Comparison of ENCODE assay signal across 8 cellular contexts in the genomic region with DNA sequence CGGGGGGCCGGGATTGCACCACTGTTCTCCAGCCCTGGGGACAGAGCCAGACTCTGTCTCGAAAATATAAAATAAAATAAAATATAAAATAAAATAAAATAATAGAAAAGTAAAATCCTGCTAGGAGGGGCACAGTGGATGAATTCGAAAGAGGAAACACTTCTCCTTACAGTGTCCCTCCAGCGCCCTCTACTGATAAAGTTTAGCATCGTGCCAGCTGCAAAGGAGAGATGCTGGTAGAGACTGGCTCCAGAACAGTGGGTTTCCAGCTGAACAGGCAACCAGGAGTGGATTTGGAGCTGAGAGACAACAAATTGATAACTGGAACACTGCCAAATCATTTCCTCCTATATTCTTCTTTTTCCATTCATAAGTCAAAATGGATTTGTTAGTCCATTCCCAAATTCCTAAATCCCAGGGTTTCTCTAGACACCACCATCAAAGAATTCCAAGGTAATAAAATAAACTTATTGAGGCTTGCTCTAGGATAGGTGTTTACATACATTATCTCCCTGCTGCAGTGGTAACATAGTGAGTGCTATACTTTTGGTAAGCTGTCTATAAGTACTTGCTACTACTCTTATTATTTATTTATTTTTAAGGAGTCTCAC. TPM values are rescaled to one million over a fixed set of nuclear protein-coding genes. Genes with fewer than 3 reads are reported as not detected.
DNase-seq lines count a peak whose midpoint lies in the region; ATAC-seq and TF ChIP-seq lines count a peak whose summit lies in the region.

No MANE protein-coding gene starts in this region.

- peak; percentile 67 for ATAC-seq in HG03342 (IDR thresholded peaks at IDR 0.05; ENCODE audit: unreplicated experiment)

- TF ChIP-seq CTCF in 22Rv1 (IDR thresholded peaks at IDR 0.05) (peak; percentile 84), GM13976 (IDR thresholded peaks at IDR 0.05; ENCODE audit: borderline replicate concordance, control extremely low read depth, extremely low read depth, insufficient read depth, missing control alignments) (peak; percentile 84), liver (IDR thresholded peaks at IDR 0.05; ENCODE audit: low read depth, low read length, missing input control) (peak; percentile 73)

- no peaks in the 10 kb centered on the region for H3K9me3 ChIP-seq in liver (ENCODE audit: control insufficient read depth in 4 of 4, low read length in 3 of 4)

- H3K27ac ChIP-seq in 22Rv1: no peak overlapping the region
- no peak overlapping the region for H3K27ac ChIP-seq in liver (ENCODE audit: low read depth in 1 of 2, low read length in 2 of 2)

- H3K9ac ChIP-seq in liver (ENCODE audit: low read depth in 1 of 2, low read length in 2 of 2): no peak overlapping the region

- TF ChIP-seq RAD21 in liver (IDR thresholded peaks at IDR 0.05): peak; percentile 74 to 81

- H3K4me1 ChIP-seq in liver (ENCODE audit: control insufficient read depth in 4 of 4, insufficient read depth in 4 of 4, low read length in 3 of 4): peaks cover 0 to 2% (median 0%) of the 10 kb centered on the region in 4 donors

- in situ Hi-C loops in GM13976 (cut with MboI; ENCODE audit: low sequenced_read_pairs, unreplicated experiment): loop anchor here (5.0 to 10.0 kb wide), 2 partner anchors 143 to 176 kb away; no protein-coding TSS in a partner anchor

- H3K36me3 ChIP-seq in liver (ENCODE audit: control insufficient read depth in 4 of 4, insufficient read depth in 3 of 4, low read depth in 1 of 4, low read length in 3 of 4): no peaks in the 10 kb centered on the region

- H3K27me3 ChIP-seq in liver (ENCODE audit: control insufficient read depth in 4 of 4, insufficient read depth in 4 of 4, low read length in 3 of 4): peaks cover 0 to 6% (median 0%) of the 10 kb centered on the region in 4 donors

- WGBS in liver: 26% methylated on average over 6 of the region's 6 CpGs

- DNase-seq in GM13976 (ENCODE audit: low spot score) (peak; percentile 66), NCI-H345 treated with DMSO at 0.1 percent for 48 hours (lab: John Stamatoyannopoulos, UW; ENCODE audit: unreplicated experiment) (peak; percentile 60), cerebellar cortex (ENCODE audit: low spot score) (peak; percentile 81)
- DNase-seq in activated CD4-positive, alpha-beta T cell treated with anti-CD3 and anti-CD28 coated beads for 1 hour: peak; percentile 41
- peak; percentile 23 to 45 (median 36) for DNase-seq in stimulated activated CD4-positive, alpha-beta T cell treated with anti-CD3 and anti-CD28 coated beads, TNF-alpha, amount 100 ng/mL, for 4 hours (ENCODE audit: low read depth in 3 of 3)

- no peak overlapping the region for H3K4me3 ChIP-seq in liver (ENCODE audit: low read depth in 1 of 3, low read length in 3 of 3)

TF ChIP-seq in liver, 16 proteins besides CTCF, POLR2A, EP300 and RAD21:
- no peak for TF ChIP-seq EGR1 (IDR thresholded peaks at IDR 0.05; ENCODE audit: low read depth in 2 of 2)
- TF ChIP-seq JUND (IDR thresholded peaks at IDR 0.05): no peak
- TF ChIP-seq, protein P1, sequence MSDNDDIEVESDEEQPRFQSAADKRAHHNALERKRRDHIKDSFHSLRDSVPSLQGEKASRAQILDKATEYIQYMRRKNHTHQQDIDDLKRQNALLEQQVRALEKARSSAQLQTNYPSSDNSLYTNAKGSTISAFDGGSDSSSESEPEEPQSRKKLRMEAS (IDR thresholded peaks at IDR 0.05): no peak
- TF ChIP-seq GABPA (IDR thresholded peaks at IDR 0.05 in 1 of 2, conservative IDR thresholded peaks at IDR 0.05 in 1 of 2): no peak
- no peak for TF ChIP-seq TAF1 (conservative IDR thresholded peaks at IDR 0.05)
- TF ChIP-seq YY1 (IDR thresholded peaks at IDR 0.05): no peak
- TF ChIP-seq RXRA (IDR thresholded peaks at IDR 0.05): no peak
- no peak for TF ChIP-seq HNF4A (conservative IDR thresholded peaks at IDR 0.05)
- no peak for TF ChIP-seq NR2F2 (IDR thresholded peaks at IDR 0.05)
- no peak for TF ChIP-seq FOXA2 (IDR thresholded peaks at IDR 0.05)
- TF ChIP-seq FOXA1 (IDR thresholded peaks at IDR 0.05): no peak
- TF ChIP-seq, protein P2, sequence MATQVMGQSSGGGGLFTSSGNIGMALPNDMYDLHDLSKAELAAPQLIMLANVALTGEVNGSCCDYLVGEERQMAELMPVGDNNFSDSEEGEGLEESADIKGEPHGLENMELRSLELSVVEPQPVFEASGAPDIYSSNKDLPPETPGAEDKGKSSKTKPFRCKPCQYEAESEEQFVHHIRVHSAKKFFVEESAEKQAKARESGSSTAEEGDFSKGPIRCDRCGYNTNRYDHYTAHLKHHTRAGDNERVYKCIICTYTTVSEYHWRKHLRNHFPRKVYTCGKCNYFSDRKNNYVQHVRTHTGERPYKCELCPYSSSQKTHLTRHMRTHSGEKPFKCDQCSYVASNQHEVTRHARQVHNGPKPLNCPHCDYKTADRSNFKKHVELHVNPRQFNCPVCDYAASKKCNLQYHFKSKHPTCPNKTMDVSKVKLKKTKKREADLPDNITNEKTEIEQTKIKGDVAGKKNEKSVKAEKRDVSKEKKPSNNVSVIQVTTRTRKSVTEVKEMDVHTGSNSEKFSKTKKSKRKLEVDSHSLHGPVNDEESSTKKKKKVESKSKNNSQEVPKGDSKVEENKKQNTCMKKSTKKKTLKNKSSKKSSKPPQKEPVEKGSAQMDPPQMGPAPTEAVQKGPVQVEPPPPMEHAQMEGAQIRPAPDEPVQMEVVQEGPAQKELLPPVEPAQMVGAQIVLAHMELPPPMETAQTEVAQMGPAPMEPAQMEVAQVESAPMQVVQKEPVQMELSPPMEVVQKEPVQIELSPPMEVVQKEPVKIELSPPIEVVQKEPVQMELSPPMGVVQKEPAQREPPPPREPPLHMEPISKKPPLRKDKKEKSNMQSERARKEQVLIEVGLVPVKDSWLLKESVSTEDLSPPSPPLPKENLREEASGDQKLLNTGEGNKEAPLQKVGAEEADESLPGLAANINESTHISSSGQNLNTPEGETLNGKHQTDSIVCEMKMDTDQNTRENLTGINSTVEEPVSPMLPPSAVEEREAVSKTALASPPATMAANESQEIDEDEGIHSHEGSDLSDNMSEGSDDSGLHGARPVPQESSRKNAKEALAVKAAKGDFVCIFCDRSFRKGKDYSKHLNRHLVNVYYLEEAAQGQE (IDR thresholded peaks at IDR 0.05): no peak
- TF ChIP-seq SP1 (IDR thresholded peaks at IDR 0.05): no peak
- TF ChIP-seq HNF4G (IDR thresholded peaks at IDR 0.05): no peak
- no peak for TF ChIP-seq ATF3 (IDR thresholded peaks at IDR 0.05)
- TF ChIP-seq, protein P3, sequence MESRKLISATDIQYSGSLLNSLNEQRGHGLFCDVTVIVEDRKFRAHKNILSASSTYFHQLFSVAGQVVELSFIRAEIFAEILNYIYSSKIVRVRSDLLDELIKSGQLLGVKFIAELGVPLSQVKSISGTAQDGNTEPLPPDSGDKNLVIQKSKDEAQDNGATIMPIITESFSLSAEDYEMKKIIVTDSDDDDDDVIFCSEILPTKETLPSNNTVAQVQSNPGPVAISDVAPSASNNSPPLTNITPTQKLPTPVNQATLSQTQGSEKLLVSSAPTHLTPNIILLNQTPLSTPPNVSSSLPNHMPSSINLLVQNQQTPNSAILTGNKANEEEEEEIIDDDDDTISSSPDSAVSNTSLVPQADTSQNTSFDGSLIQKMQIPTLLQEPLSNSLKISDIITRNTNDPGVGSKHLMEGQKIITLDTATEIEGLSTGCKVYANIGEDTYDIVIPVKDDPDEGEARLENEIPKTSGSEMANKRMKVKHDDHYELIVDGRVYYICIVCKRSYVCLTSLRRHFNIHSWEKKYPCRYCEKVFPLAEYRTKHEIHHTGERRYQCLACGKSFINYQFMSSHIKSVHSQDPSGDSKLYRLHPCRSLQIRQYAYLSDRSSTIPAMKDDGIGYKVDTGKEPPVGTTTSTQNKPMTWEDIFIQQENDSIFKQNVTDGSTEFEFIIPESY (IDR thresholded peaks at IDR 0.05): no peak

RNA-seq across cellular contexts. Expression of gene TBPL1, which starts 31.7 kb away (rescaled TPM):
- 10 to 100 TPM in 1 of 2 donors, 1 to 10 TPM in 1; 5.4 to 34.6 TPM for total RNA-seq in liver
- 10 to 100 TPM; 10.5 to 12.5 TPM for polyA plus RNA-seq in liver

RNA-seq across cellular contexts. Expression of gene TCF21, which starts 32.4 kb away (rescaled TPM):
- 1 to 10 TPM in 1 of 2 donors, under 1 TPM in 1; 0.67 to 1.1 TPM for total RNA-seq in liver
- 1 to 10 TPM in 1 of 2 donors, under 1 TPM in 1; 0.57 to 1.0 TPM for polyA plus RNA-seq in liver
